Comparison of ENCODE assay signal across 1 cellular context in genomic region chr4:61517144-61517543, GRCh38.
TF ChIP-seq lines count a peak whose summit lies in the region.

No MANE protein-coding gene starts in this region.

TF ChIP-seq in H1, 55 proteins besides CTCF, POLR2A, EP300 and RAD21 (continued from another document):
- TF ChIP-seq EZH2 (IDR thresholded peaks at IDR 0.05; ENCODE audit: low read depth, low read length, severe bottlenecking): no peak
- TF ChIP-seq KDM4A (IDR thresholded peaks at IDR 0.05; ENCODE audit: low read depth, low read length, severe bottlenecking): peak; percentile 83
- TF ChIP-seq TBP (IDR thresholded peaks at IDR 0.05; ENCODE audit: low read depth, low read length): no peak
- peak; percentile 55; the same call in 1 of the 2 replicates for TF ChIP-seq CREB1 (IDR thresholded peaks at IDR 0.05)
- TF ChIP-seq ZNF274 (IDR thresholded peaks at IDR 0.05; ENCODE audit: borderline replicate concordance, extremely low read depth, low read length): no peak
- TF ChIP-seq BACH1 (IDR thresholded peaks at IDR 0.05; ENCODE audit: low read length): no peak
- TF ChIP-seq SP4 (IDR thresholded peaks at IDR 0.05; ENCODE audit: low read length): no peak
- TF ChIP-seq YY1 (IDR thresholded peaks at IDR 0.05; ENCODE audit: low read depth, low read length): peak; percentile 39; the same call in 1 of the 2 replicates
- no peak for TF ChIP-seq RXRA (IDR thresholded peaks at IDR 0.05; ENCODE audit: insufficient read depth, low read depth, low read length)
- TF ChIP-seq MAFK (IDR thresholded peaks at IDR 0.05; ENCODE audit: low read depth, low read length): no peak
- no peak for TF ChIP-seq BCL11A (IDR thresholded peaks at IDR 0.05; ENCODE audit: low read depth in 2 of 2, low read length in 2 of 2)
- no peak for TF ChIP-seq HDAC6 (IDR thresholded peaks at IDR 0.05; ENCODE audit: low read depth, low read length)
- no peak for TF ChIP-seq POLR2AphosphoS5 (IDR thresholded peaks at IDR 0.05; ENCODE audit: low read depth, low read length)
- no peak for TF ChIP-seq GABPA (IDR thresholded peaks at IDR 0.05; ENCODE audit: borderline replicate concordance, insufficient read depth, low read length)
- TF ChIP-seq SAP30 (IDR thresholded peaks at IDR 0.05; ENCODE audit: insufficient read depth, insufficient replicate concordance, low read length): no peak
- peak; percentile 89 for TF ChIP-seq CTBP2 (IDR thresholded peaks at IDR 0.05; ENCODE audit: borderline replicate concordance, insufficient read depth, insufficient read length, low read length)
- TF ChIP-seq POU5F1 (IDR thresholded peaks at IDR 0.05; ENCODE audit: low read depth, low read length): no peak
- no peak for TF ChIP-seq SIN3A (conservative IDR thresholded peaks at IDR 0.05 in 1 of 2, IDR thresholded peaks at IDR 0.05 in 1 of 2; ENCODE audit: low read depth in 1 of 2, low read length in 2 of 2)
- TF ChIP-seq SUZ12 (IDR thresholded peaks at IDR 0.05; ENCODE audit: low read length): no peak
- TF ChIP-seq CBX5 (IDR thresholded peaks at IDR 0.05; ENCODE audit: low read depth, low read length): no peak
- TF ChIP-seq HDAC2 (IDR thresholded peaks at IDR 0.05; ENCODE audit: borderline replicate concordance in 1 of 2, low read depth in 2 of 2, low read length in 2 of 2): peak; percentile 59 to 93; a peak in 2 of 4 replicates
- no peak for TF ChIP-seq RFX5 (IDR thresholded peaks at IDR 0.05; ENCODE audit: borderline replicate concordance, low read depth, low read length)
- TF ChIP-seq GTF2F1 (IDR thresholded peaks at IDR 0.05; ENCODE audit: borderline replicate concordance, low read depth, low read length): no peak
- TF ChIP-seq, protein P1, sequence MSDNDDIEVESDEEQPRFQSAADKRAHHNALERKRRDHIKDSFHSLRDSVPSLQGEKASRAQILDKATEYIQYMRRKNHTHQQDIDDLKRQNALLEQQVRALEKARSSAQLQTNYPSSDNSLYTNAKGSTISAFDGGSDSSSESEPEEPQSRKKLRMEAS (IDR thresholded peaks at IDR 0.05): peak; percentile 67; the same call in 1 of the 2 replicates
- TF ChIP-seq TAF1 (IDR thresholded peaks at IDR 0.05; ENCODE audit: low read depth, low read length): no peak
- no peak for TF ChIP-seq TAF7 (optimal IDR thresholded peaks at IDR 0.05; ENCODE audit: borderline replicate concordance, low read depth, low read length)
- TF ChIP-seq TEAD4 (IDR thresholded peaks at IDR 0.05; ENCODE audit: low read depth, low read length): peak; percentile 34; the same call in 1 of the 2 replicates
- no peak for TF ChIP-seq ATF2 (IDR thresholded peaks at IDR 0.05; ENCODE audit: low read length)
- no peak for TF ChIP-seq RNF2 (IDR thresholded peaks at IDR 0.05; ENCODE audit: borderline replicate concordance, low read depth, low read length, missing control alignments, poor library complexity, severe bottlenecking)
- TF ChIP-seq SIRT6 (IDR thresholded peaks at IDR 0.05; ENCODE audit: low read length): no peak
- TF ChIP-seq NRF1 (IDR thresholded peaks at IDR 0.05; ENCODE audit: low read depth, low read length): no peak
- no peak for TF ChIP-seq JUN (IDR thresholded peaks at IDR 0.05; ENCODE audit: low read depth, low read length)
- peak; percentile 58 for TF ChIP-seq CEBPB (IDR thresholded peaks at IDR 0.05; ENCODE audit: low read depth, low read length)
- no peak for TF ChIP-seq SIX5 (IDR thresholded peaks at IDR 0.05; ENCODE audit: low read depth, low read length)
- TF ChIP-seq CHD1 (IDR thresholded peaks at IDR 0.05; ENCODE audit: low read depth, low read length): no peak
- TF ChIP-seq CHD2 (IDR thresholded peaks at IDR 0.05; ENCODE audit: low read length): no peak
- no peak; the same call in 1 of the 2 replicates for TF ChIP-seq JUND (IDR thresholded peaks at IDR 0.05; ENCODE audit: low read length)
- TF ChIP-seq SP1 (IDR thresholded peaks at IDR 0.05; ENCODE audit: low read depth, low read length): no peak
- 0 out of 2 replicates have a peak, but pooled peaks have one; percentile 11 for TF ChIP-seq EGR1 (IDR thresholded peaks at IDR 0.05; ENCODE audit: borderline replicate concordance, low read depth, low read length)
- TF ChIP-seq TCF12 (IDR thresholded peaks at IDR 0.05; ENCODE audit: low read depth, low read length): 0 out of 2 replicates have a peak, but pooled peaks have one; percentile 61
- TF ChIP-seq BRCA1 (IDR thresholded peaks at IDR 0.05; ENCODE audit: low read depth, low read length): no peak
- no peak for TF ChIP-seq CBX8 (IDR thresholded peaks at IDR 0.05; ENCODE audit: borderline replicate concordance, low read depth, low read length)
- TF ChIP-seq ATF3 (IDR thresholded peaks at IDR 0.05; ENCODE audit: insufficient read depth, low read depth, low read length): no peak
- TF ChIP-seq, protein P2, sequence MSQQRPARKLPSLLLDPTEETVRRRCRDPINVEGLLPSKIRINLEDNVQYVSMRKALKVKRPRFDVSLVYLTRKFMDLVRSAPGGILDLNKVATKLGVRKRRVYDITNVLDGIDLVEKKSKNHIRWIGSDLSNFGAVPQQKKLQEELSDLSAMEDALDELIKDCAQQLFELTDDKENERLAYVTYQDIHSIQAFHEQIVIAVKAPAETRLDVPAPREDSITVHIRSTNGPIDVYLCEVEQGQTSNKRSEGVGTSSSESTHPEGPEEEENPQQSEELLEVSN (IDR thresholded peaks at IDR 0.05): peak; percentile 75; the same call in 1 of the 2 replicates
- TF ChIP-seq RBBP5 (IDR thresholded peaks at IDR 0.05; ENCODE audit: borderline replicate concordance, low read depth, low read length): no peak
- no peak for TF ChIP-seq USF2 (IDR thresholded peaks at IDR 0.05; ENCODE audit: low read length)
- TF ChIP-seq KDM1A (IDR thresholded peaks at IDR 0.05; ENCODE audit: borderline replicate concordance, low read length): peak; percentile 47; the same call in 1 of the 2 replicates
- TF ChIP-seq CHD7 (IDR thresholded peaks at IDR 0.05; ENCODE audit: insufficient replicate concordance, low read length): no peak
- TF ChIP-seq SP2 (IDR thresholded peaks at IDR 0.05; ENCODE audit: low read length): no peak
